Comparison of ENCODE assay signal across 11 cellular contexts in the genomic region with DNA sequence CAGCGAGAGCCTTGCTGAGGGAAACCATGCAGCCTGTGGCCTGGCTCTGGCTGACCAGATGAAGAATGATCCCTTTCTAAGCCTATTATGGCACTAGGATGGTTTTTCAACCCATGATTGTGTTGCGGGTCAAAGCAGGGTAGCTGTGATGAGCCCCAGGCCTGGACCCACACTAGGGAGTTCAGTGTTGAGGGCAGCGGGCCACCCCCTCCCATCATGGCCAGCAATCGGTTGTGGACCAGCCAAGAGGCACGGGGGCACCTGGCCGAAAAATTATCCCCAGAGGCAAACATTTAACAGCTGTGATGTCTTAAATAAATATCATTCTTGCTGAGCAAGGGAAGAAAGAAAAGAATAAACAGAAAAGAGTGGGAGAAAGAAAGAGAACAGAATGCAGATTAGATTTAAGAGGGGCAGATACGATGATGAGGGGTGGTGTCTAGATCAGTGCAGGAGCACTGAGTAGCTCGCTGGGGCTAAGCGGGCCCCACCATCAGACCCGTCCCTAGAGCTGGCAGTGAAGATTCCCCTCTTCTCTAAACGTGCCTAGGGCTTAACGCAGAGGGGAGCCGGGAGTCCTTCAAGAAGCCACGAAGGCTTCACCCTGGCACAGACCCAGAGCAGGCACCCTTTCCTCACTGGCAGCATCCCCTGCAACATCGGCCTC.
DNase-seq lines count a peak whose midpoint lies in the region; TF ChIP-seq lines count a peak whose summit lies in the region.
"Had no signal": no experiment of that assay in that cellular context is flagged by ENCODE, and none has a peak within 500 bp of the region (broad histone marks: within the 10 kb centered on the region; RNA-seq: fewer than 3 reads in every experiment).

No MANE protein-coding gene starts in this region.

- H3K36me3 ChIP-seq in BLaER1 (no peaks in the 10 kb centered on the region), sigmoid colon (no peaks in the 10 kb centered on the region)

- TF ChIP-seq EP300 in sigmoid colon (IDR thresholded peaks at IDR 0.05) = no peak

- CTCF ChIA-PET in HEK293T (lab: Yijun Ruan, JAX) = no interaction called here

- H4K20me1 ChIP-seq in BLaER1 = no peaks in the 10 kb centered on the region

- H3K4me2 ChIP-seq in BLaER1 = peak overlapping the region; percentile 3; the same call in 1 of the 2 replicates

- H3K9ac ChIP-seq in BLaER1 = no peak overlapping the region

- 54 to 68% methylated on average over 15 of the region's 15 CpGs for WGBS in sigmoid colon, 2 donors

- TF ChIP-seq CTCF in VCaP (conservative IDR thresholded peaks at IDR 0.05) = no peak
- TF ChIP-seq CTCF in fibroblast of the aortic adventitia (IDR thresholded peaks at IDR 0.05; ENCODE audit: insufficient read depth, low read length) = no peak
- TF ChIP-seq CTCF in sigmoid colon (IDR thresholded peaks at IDR 0.05) = no peak
- TF ChIP-seq CTCF in GM13976 (IDR thresholded peaks at IDR 0.05; ENCODE audit: borderline replicate concordance, control extremely low read depth, extremely low read depth, insufficient read depth, missing control alignments) = no peak

- POLR2A ChIA-PET in HEK293T (lab: Yijun Ruan, JAX) = no interaction called here

- in situ Hi-C loops in GM13976 (cut with MboI; ENCODE audit: low sequenced_read_pairs, unreplicated experiment) = no loop called here

- H3K4me3 ChIP-seq in BLaER1 (no peak overlapping the region), fibroblast of the aortic adventitia (ENCODE audit: low read depth, low read length) (peak overlapping the region; percentile 43), sigmoid colon (peak overlapping the region in 3 of 4 donors; percentile 19 to 26 (median 21))
- H3K4me3 ChIP-seq: GM12878 had no signal

- H3K27ac ChIP-seq in BLaER1 (no peak overlapping the region), VCaP (peak overlapping the region; percentile 50), sigmoid colon (peak overlapping the region; percentile 82 to 84 (median 82))

- peaks cover 37% of the 10 kb centered on the region for H3K9me3 ChIP-seq in BLaER1
- H3K9me3 ChIP-seq in sigmoid colon = peaks cover 0 to 3% (median 0%) of the 10 kb centered on the region in 4 donors

- TF ChIP-seq POLR2A in sigmoid colon (IDR thresholded peaks at IDR 0.05) = no peak

- DNase-seq in fibroblast of the aortic adventitia (ENCODE audit: low read depth) (no peak), sigmoid colon (no peak), GM13976 (ENCODE audit: low spot score) (no peak), NCI-H187 treated with DMSO at 0.1 percent for 48 hours (lab: John Stamatoyannopoulos, UW) (no peak), HEK293T (ENCODE audit: extremely low spot score) (no peak), NCI-H1436 (lab: John Stamatoyannopoulos, UW) (no peak)
- DNase-seq: NCI-H2081; stimulated activated naive B cell treated with anti-CD40 and anti-IgM and Interleukin-4, amounts not matched to agents 10 μg/mL and 1 μg/mL and 100 μg/mL, for 72 hours had no signal

- peaks cover 13% of the 10 kb centered on the region for H3K4me1 ChIP-seq in BLaER1
- peaks cover 0 to 28% (median 26%) of the 10 kb centered on the region in 4 donors for H3K4me1 ChIP-seq in sigmoid colon

- H3K27me3 ChIP-seq in BLaER1 = no peaks in the 10 kb centered on the region
- H3K27me3 ChIP-seq in sigmoid colon = no peaks in the 10 kb centered on the region

- intact Hi-C loops in sigmoid colon (cut with DNase I) = loop anchor here (2.0 kb wide), 2 partner anchors 85 to 139 kb away; a partner anchor contains a TSS

TF ChIP-seq in HEK293T, 16 proteins besides CTCF, POLR2A, EP300 and RAD21:
- TF ChIP-seq LEF1 (IDR thresholded peaks at IDR 0.05; ENCODE audit: borderline replicate concordance) = no peak
- no peak for TF ChIP-seq L3MBTL2 (conservative IDR thresholded peaks at IDR 0.05)
- TF ChIP-seq FOXK2 (IDR thresholded peaks at IDR 0.05) = no peak
- no peak for TF ChIP-seq SP1 (IDR thresholded peaks at IDR 0.05)
